ENCODE assay signal across 32 cellular contexts in genomic region chr17:44881145-44881544, GRCh38. TPM values are rescaled to one million over a fixed set of nuclear protein-coding genes. Genes with fewer than 3 reads are reported as not detected.
"Had no signal": no experiment of that assay in that cellular context is flagged by ENCODE, and none has a peak within 500 bp of the region (broad histone marks: within the 10 kb centered on the region; RNA-seq: fewer than 3 reads in every experiment).

No MANE protein-coding gene starts in this region.

- H3K4me1 ChIP-seq: colonic mucosa, esophagus squamous epithelium, gastrocnemius medialis, heart right ventricle, left lung, lower lobe of right lung had no signal

- FAIRE-seq: endometrium, islet of Langerhans, keratinocyte had no signal

- H3K27me3 ChIP-seq: colonic mucosa, esophagus squamous epithelium, gastrocnemius medialis, heart right ventricle, left lung had no signal

- ATAC-seq: effector memory CD8-positive, alpha-beta T cell; esophagus mucosa; gastrocnemius medialis; heart right ventricle; left cardiac atrium; left lung; left ventricle myocardium superior; lower lobe of right lung; mucosa of descending colon had no signal

- H3K4me3 ChIP-seq: colonic mucosa, esophagus squamous epithelium, gastrocnemius medialis, heart right ventricle, left lung, lower lobe of right lung, mucosa of descending colon had no signal

- H3K27ac ChIP-seq: colonic mucosa, epithelial cell of prostate, esophagus squamous epithelium, gastrocnemius medialis, heart right ventricle, left lung, lower lobe of right lung had no signal

- DNase-seq: colonic mucosa; cortex of kidney; effector CD8-positive, alpha-beta T cell; effector memory CD8-positive, alpha-beta T cell; endodermal cell; erythroblast; esophagus squamous epithelium; foreskin fibroblast; foreskin melanocyte; gastrocnemius medialis; glutamatergic neuron; head of caudate nucleus; heart right ventricle; hippocampal formation; left cardiac atrium; left lung; left ventricle myocardium superior; lower lobe of right lung; mesenchymal stem cell; mucosa of descending colon; naive B cell had no signal

- H3K9me3 ChIP-seq: colonic mucosa, esophagus squamous epithelium, gastrocnemius medialis, heart right ventricle, left lung, lower lobe of right lung, mucosa of descending colon had no signal

RNA-seq across cellular contexts. Expression of gene HIGD1B, which starts 33.5 kb away (rescaled TPM):
- total RNA-seq: dermis microvascular lymphatic vessel endothelial cell, endodermal cell, glomerular endothelial cell, kidney epithelial cell, lung microvascular endothelial cell, mesothelial cell of epicardium, myocyte had no signal
- polyA plus RNA-seq: keratinocyte had no signal

RNA-seq across cellular contexts. Expression of gene GFAP, which starts 34.2 kb away (rescaled TPM):
- total RNA-seq: dermis microvascular lymphatic vessel endothelial cell, esophagus mucosa, esophagus squamous epithelium, gastrocnemius medialis, glomerular endothelial cell, kidney epithelial cell, lower lobe of right lung, lung microvascular endothelial cell, mesothelial cell of epicardium had no signal
